9 cellular contexts compared by ENCODE assay signal in genomic region chr7:25854059-25854458, GRCh38.
DNase-seq lines count a peak whose midpoint lies in the region; TF ChIP-seq lines count a peak whose summit lies in the region.
"Had no signal": no experiment of that assay in that cellular context is flagged by ENCODE, and none has a peak within 500 bp of the region (broad histone marks: within the 10 kb centered on the region; RNA-seq: fewer than 3 reads in every experiment).

No MANE protein-coding gene starts in this region.

- intact Hi-C loops in esophagus squamous epithelium (cut with DNase I), result loop anchor here (5.0 to 10.0 kb wide), 4 partner anchors 287 to 1311 kb away; partner anchors contain the start of gene HOXA9

- no peak overlapping the region for H3K9ac ChIP-seq in neuronal stem cell (ENCODE audit: low read depth, low read length, poor library complexity)

- no peak overlapping the region for H2BK5ac ChIP-seq in neuronal stem cell (ENCODE audit: low read length)

- TF ChIP-seq CTCF in NB4 (IDR thresholded peaks at IDR 0.05; ENCODE audit: low read depth, low read length) (no peak), esophagus squamous epithelium (IDR thresholded peaks at IDR 0.05) (no peak), Peyer's patch (IDR thresholded peaks at IDR 0.05) (no peak), GM13976 (IDR thresholded peaks at IDR 0.05; ENCODE audit: borderline replicate concordance, control extremely low read depth, extremely low read depth, insufficient read depth, missing control alignments) (no peak), RWPE1 (conservative IDR thresholded peaks at IDR 0.05; ENCODE audit: low read depth) (no peak)

- no peak overlapping the region for H2BK12ac ChIP-seq in neuronal stem cell (ENCODE audit: low read length)

- in situ Hi-C loops in GM13976 (cut with MboI; ENCODE audit: low sequenced_read_pairs, unreplicated experiment), result loop anchor here (10.0 to 25.0 kb wide), 2 partner anchors 279 to 592 kb away; no protein-coding TSS in a partner anchor

- H3K23ac ChIP-seq in neuronal stem cell (ENCODE audit: low read depth, low read length, poor library complexity), result no peak overlapping the region

- H3K9me3 ChIP-seq in esophagus squamous epithelium (peaks cover 0 to 6% (median 0%) of the 10 kb centered on the region in 3 donors), neuronal stem cell (replicated peaks in 1 of 2; ENCODE audit: control insufficient read depth in 2 of 2, insufficient read depth in 1 of 2, low read depth in 1 of 2, low read length in 2 of 2) (no peaks in the 10 kb centered on the region), Peyer's patch (no peaks in the 10 kb centered on the region)

- WGBS in esophagus squamous epithelium, 2 donors, result 17 to 23% methylated on average over 14 of the region's 14 CpGs
- WGBS in neuronal stem cell (ENCODE audit: extremely low coverage in 2 of 2, insufficient read length in 2 of 2, insufficient replicate concordance in 1 of 2), 2 donors, result no CpG with 5 or more reads among the region's 14 CpGs

- H3K4me3 ChIP-seq in NB4 (ENCODE audit: low read depth, low read length) (no peak overlapping the region), esophagus squamous epithelium (no peak overlapping the region), neuronal stem cell (ENCODE audit: low read length in 2 of 2) (no peak overlapping the region), Peyer's patch (no peak overlapping the region)
- H3K4me3 ChIP-seq: skin epidermis had no signal

- CTCF ChIA-PET in RWPE1 (lab: Yijun Ruan, JAX), result interaction anchor here (0.6 to 1.2 kb wide), 9 partner anchors 15 to 598 kb away, joined by 3 to 5 read pairs (median 3); no protein-coding TSS in a partner anchor

- POLR2A ChIA-PET in RWPE1 (lab: Yijun Ruan, JAX; ENCODE audit: low non-redundant PET), result no interaction called here

- peaks cover 14 to 77% (median 23%) of the 10 kb centered on the region in 3 donors for H3K4me1 ChIP-seq in esophagus squamous epithelium
- H3K4me1 ChIP-seq in neuronal stem cell (ENCODE audit: control insufficient read depth in 2 of 2, insufficient read depth in 1 of 2, low read depth in 1 of 2, low read length in 2 of 2), result peaks cover 11 to 22% of the 10 kb centered on the region in 2 donors
- peaks cover 6 to 33% (median 11%) of the 10 kb centered on the region in 4 donors for H3K4me1 ChIP-seq in Peyer's patch

- H2BK120ac ChIP-seq in neuronal stem cell (ENCODE audit: low read depth, low read length), result no peak overlapping the region

- H4K8ac ChIP-seq in neuronal stem cell (ENCODE audit: low read depth, low read length), result no peak overlapping the region

- no peaks in the 10 kb centered on the region for H3K79me1 ChIP-seq in neuronal stem cell (ENCODE audit: low read depth, low read length)

- DNase-seq in ELF-1 (ENCODE audit: low read depth, low spot score), result peak; percentile 43
- DNase-seq in NB4 (ENCODE audit: low read depth), result peak; percentile 25
- no peak for DNase-seq in esophagus squamous epithelium (lab: John Stamatoyannopoulos, UW)
- no peak for DNase-seq in neuronal stem cell (ENCODE audit: low spot score)
- DNase-seq in Peyer's patch, result no peak
- DNase-seq in GM13976 (ENCODE audit: low spot score), result no peak
- no peak for DNase-seq in RWPE1 (ENCODE audit: low spot score)
- DNase-seq in KG1 (lab: John Stamatoyannopoulos, UW), result no peak

- peaks cover 20 to 98% (median 51%) of the 10 kb centered on the region in 4 donors for H3K27me3 ChIP-seq in esophagus squamous epithelium
- H3K27me3 ChIP-seq in neuronal stem cell (ENCODE audit: control insufficient read depth in 3 of 3, insufficient read depth in 3 of 3, low read depth in 1 of 3, low read length in 3 of 3), result peaks cover 9 to 32% (median 15%) of the 10 kb centered on the region in 3 experiments
- H3K27me3 ChIP-seq in Peyer's patch, result peaks cover 0 to 17% of the 10 kb centered on the region in 2 donors

- H3K27ac ChIP-seq in esophagus squamous epithelium (peak overlapping the region; percentile 43 to 88 (median 84)), neuronal stem cell (replicated peaks; ENCODE audit: low read length) (no peak overlapping the region), Peyer's patch (peak overlapping the region in 2 of 4 donors; percentile 32 to 87), RWPE1 (no peak overlapping the region)

- H2BK15ac ChIP-seq in neuronal stem cell (ENCODE audit: low read length), result no peak overlapping the region

- H3K36me3 ChIP-seq in esophagus squamous epithelium, result no peaks in the 10 kb centered on the region
- H3K36me3 ChIP-seq in neuronal stem cell (replicated peaks in 1 of 2; ENCODE audit: control insufficient read depth in 2 of 2, insufficient read depth in 2 of 2, low read length in 2 of 2), result no peaks in the 10 kb centered on the region
- H3K36me3 ChIP-seq in Peyer's patch, result no peaks in the 10 kb centered on the region

- TF ChIP-seq POLR2A in NB4 (IDR thresholded peaks at IDR 0.05; ENCODE audit: extremely low read depth, insufficient read length), result no peak
- TF ChIP-seq POLR2A in esophagus squamous epithelium (IDR thresholded peaks at IDR 0.05), result no peak
- TF ChIP-seq POLR2A in Peyer's patch (IDR thresholded peaks at IDR 0.05), result no peak

- H2AK5ac ChIP-seq in neuronal stem cell (ENCODE audit: low read depth, low read length), result no peak overlapping the region

- no peak overlapping the region for H4K91ac ChIP-seq in neuronal stem cell (ENCODE audit: low read depth, low read length, poor library complexity)

- H3K4ac ChIP-seq in neuronal stem cell (ENCODE audit: low read length), result no peak overlapping the region

- H3K14ac ChIP-seq in neuronal stem cell (ENCODE audit: low read length), result no peak overlapping the region

- peak overlapping the region; percentile 74 for H2AFZ ChIP-seq in neuronal stem cell (ENCODE audit: low read length)

- no peak overlapping the region for H3K4me2 ChIP-seq in neuronal stem cell (ENCODE audit: insufficient read depth, low read length, poor library complexity, severe bottlenecking)

- H3K18ac ChIP-seq in neuronal stem cell (ENCODE audit: low read length), result no peak overlapping the region

Comparison
In these comparisons a context has a peak if more than half of its experiments do, and no peak if none do; other contexts are left out.
1. DNase-seq: peak in ELF-1 (single experiment) and NB4 (single experiment); none in esophagus squamous epithelium (single experiment), neuronal stem cell (single experiment), Peyer's patch (0 of 3), GM13976 (single experiment), RWPE1 (single experiment) and KG1 (single experiment).
2. H3K27ac ChIP-seq: peak in esophagus squamous epithelium (4 of 4); none in neuronal stem cell (single experiment) and RWPE1 (single experiment).